Comparison of ENCODE assay signal across 9 cellular contexts in the genomic region with DNA sequence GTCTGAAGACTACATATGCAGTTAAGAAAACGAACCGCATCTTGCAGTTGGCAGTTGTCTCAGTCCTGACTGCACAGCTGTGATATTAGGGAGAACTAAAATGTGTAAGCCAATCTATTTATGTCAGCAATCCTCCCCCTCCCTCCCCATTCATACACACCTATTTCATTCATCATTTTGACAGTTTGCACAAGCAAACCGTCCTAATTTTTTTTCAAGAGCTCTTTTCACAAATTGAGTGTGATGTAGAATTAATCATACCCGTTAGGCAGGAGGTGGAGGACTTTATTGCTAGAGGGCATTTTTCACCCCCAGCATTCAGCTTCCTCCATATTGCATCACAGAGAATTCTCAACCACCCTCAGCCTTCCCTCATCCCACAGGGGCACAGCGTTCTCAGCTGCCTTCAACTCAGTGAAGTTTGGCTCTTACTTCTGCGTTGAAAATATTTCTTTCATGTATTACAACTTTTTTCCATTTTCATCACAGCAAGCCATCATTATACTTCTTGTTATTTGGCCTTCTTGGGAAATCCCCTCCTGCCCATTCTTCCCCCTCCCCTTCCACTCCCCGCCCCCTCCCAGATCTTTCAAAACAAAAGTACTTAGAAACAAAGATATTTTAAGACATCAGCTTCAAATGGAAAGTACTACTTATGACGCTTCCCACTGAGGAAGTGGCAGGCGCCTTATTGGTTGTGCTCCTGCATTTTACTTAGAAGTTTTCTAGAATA. TPM values are rescaled to one million over a fixed set of nuclear protein-coding genes. Genes with fewer than 3 reads are reported as not detected.
DNase-seq lines count a peak whose midpoint lies in the region; ATAC-seq and TF ChIP-seq lines count a peak whose summit lies in the region.
"Had no signal": no experiment of that assay in that cellular context is flagged by ENCODE, and none has a peak within 500 bp of the region (broad histone marks: within the 10 kb centered on the region; RNA-seq: fewer than 3 reads in every experiment).

No MANE protein-coding gene starts in this region.

- POLR2A ChIA-PET in A673 (lab: Charles Lee; ENCODE audit: low non-redundant PET) = no interaction called here

- H3K9ac ChIP-seq in stomach smooth muscle (ENCODE audit: low read length in 2 of 2) = peak overlapping the region in 1 of 2 donors; percentile 3

- H3K9me3 Mint-ChIP-seq in T-helper 1 cell treated with Interleukin-12 subunit alpha and Interleukin-12 subunit beta and Interleukin-4 antibody, amounts not matched to agents 30 μg/mL and 1 μg/mL, for 36 hours = no peaks in the 10 kb centered on the region
- H3K9me3 Mint-ChIP-seq: nephron had no signal

- peak; percentile 61 for ATAC-seq in GM19324 (IDR thresholded peaks at IDR 0.05; ENCODE audit: low FRiP score, unreplicated experiment)
- ATAC-seq in HG03571 (IDR thresholded peaks at IDR 0.05; ENCODE audit: unreplicated experiment) = peak; percentile 41

- H3K36me3 Mint-ChIP-seq in T-helper 1 cell treated with Interleukin-12 subunit alpha and Interleukin-12 subunit beta and Interleukin-4 antibody, amounts not matched to agents 30 μg/mL and 1 μg/mL, for 36 hours (ENCODE audit: low read depth) = peaks cover 6% of the 10 kb centered on the region

- H3K4me3 ChIP-seq in A673 (ENCODE audit: low read depth, low read length, poor library complexity, severe bottlenecking) = no peak overlapping the region
- H3K4me3 ChIP-seq in stomach smooth muscle (ENCODE audit: low read length in 2 of 2) = peak overlapping the region; percentile 47 to 54

- peak overlapping the region; percentile 88 for H3K4me3 Mint-ChIP-seq in T-helper 1 cell treated with Interleukin-12 subunit alpha and Interleukin-12 subunit beta and Interleukin-4 antibody, amounts not matched to agents 30 μg/mL and 1 μg/mL, for 36 hours

- no peaks in the 10 kb centered on the region for H3K27me3 Mint-ChIP-seq in T-helper 1 cell treated with Interleukin-12 subunit alpha and Interleukin-12 subunit beta and Interleukin-4 antibody, amounts not matched to agents 30 μg/mL and 1 μg/mL, for 36 hours (ENCODE audit: low read depth)

- peaks cover 21% of the 10 kb centered on the region for H3K4me1 ChIP-seq in A673 (ENCODE audit: insufficient read depth, low read length, poor library complexity, severe bottlenecking)
- peaks cover 4% of the 10 kb centered on the region for H3K4me1 ChIP-seq in stomach smooth muscle (ENCODE audit: control insufficient read depth, insufficient read depth, low read length)

- H3K27me3 ChIP-seq in A673 (replicated peaks; ENCODE audit: insufficient read depth, low read depth, low read length, poor library complexity) (no peaks in the 10 kb centered on the region), stomach smooth muscle (ENCODE audit: control insufficient read depth in 1 of 2, insufficient read depth in 2 of 2, low read length in 2 of 2) (no peaks in the 10 kb centered on the region)

- no peak overlapping the region for H3K27ac ChIP-seq in A673 (ENCODE audit: low read depth, low read length, poor library complexity, severe bottlenecking)
- H3K27ac ChIP-seq in stomach smooth muscle (ENCODE audit: low read length) = no peak overlapping the region

- no TSS peak for BruUV-seq in A673 (replicated peaks; lab: Mats Ljungman, UMichigan)

- H3K36me3 ChIP-seq in A673 (ENCODE audit: insufficient read depth, low read length, poor library complexity, severe bottlenecking) (no peaks in the 10 kb centered on the region), stomach smooth muscle (ENCODE audit: control insufficient read depth in 2 of 2, insufficient read depth in 2 of 2, low read length in 2 of 2) (no peaks in the 10 kb centered on the region)

- no peaks in the 10 kb centered on the region for H3K9me3 ChIP-seq in A673 (ENCODE audit: low read depth, low read length, poor library complexity, severe bottlenecking)
- no peaks in the 10 kb centered on the region for H3K9me3 ChIP-seq in stomach smooth muscle (ENCODE audit: control insufficient read depth in 2 of 2, low read length in 2 of 2)

- CTCF ChIA-PET in A673 (lab: Charles Lee) = interaction anchor here (0.6 kb wide), 1 partner anchor 108 kb away, joined by 3 read pairs; no protein-coding TSS in a partner anchor

- TF ChIP-seq CTCF in A673 (conservative IDR thresholded peaks at IDR 0.05; ENCODE audit: low read depth, low read length) = no peak

- DNase-seq in A673 (ENCODE audit: low spot score) = peak; percentile 49
- peak; percentile 50 for DNase-seq in astrocyte of the hippocampus (ENCODE audit: low read depth, low spot score)
- peak; percentile 17 for DNase-seq in mucosa of gallbladder (ENCODE audit: low spot score)
- DNase-seq in NCI-H774 (lab: John Stamatoyannopoulos, UW) = no peak

- peak overlapping the region; percentile 100 for H3K27ac Mint-ChIP-seq in T-helper 1 cell treated with Interleukin-12 subunit alpha and Interleukin-12 subunit beta and Interleukin-4 antibody, amounts not matched to agents 30 μg/mL and 1 μg/mL, for 36 hours

- intact Hi-C loops in A673 (cut with micrococcal nuclease; ENCODE audit: unreplicated experiment) = no loop called here

- peaks cover 34% of the 10 kb centered on the region for H3K4me1 Mint-ChIP-seq in T-helper 1 cell treated with Interleukin-12 subunit alpha and Interleukin-12 subunit beta and Interleukin-4 antibody, amounts not matched to agents 30 μg/mL and 1 μg/mL, for 36 hours (ENCODE audit: low read depth)

RNA-seq across cellular contexts. Expression of a gene that starts 37.5 kb away (rescaled TPM):
- not detected in 2 replicates for total RNA-seq in A673 (2021)
- not detected for total RNA-seq in mucosa of gallbladder
